14 cellular contexts compared by ENCODE assay signal in genomic region chr2:165238295-165238694, GRCh38. TPM values are rescaled to one million over a fixed set of nuclear protein-coding genes. Genes with fewer than 3 reads are reported as not detected.
DNase-seq lines count a peak whose midpoint lies in the region; ATAC-seq, FAIRE-seq and TF ChIP-seq lines count a peak whose summit lies in the region.
"Had no signal": no experiment of that assay in that cellular context is flagged by ENCODE, and none has a peak within 500 bp of the region (broad histone marks: within the 10 kb centered on the region; RNA-seq: fewer than 3 reads in every experiment).

No MANE protein-coding gene starts in this region.

- no peak overlapping the region for H3K9ac ChIP-seq in PC-3 (ENCODE audit: low read length)

- POLR2A ChIA-PET in activated CD4-positive, alpha-beta T cell treated with anti-CD3 and anti-CD28 coated beads, Interleukin-2, amount 10 ng/mL, durations not matched to agents 7 days and 5 days (lab: Charles Lee) = no interaction called here
- POLR2A ChIA-PET in PC-3 (lab: Charles Lee; ENCODE audit: unreplicated experiment) = no interaction called here

- DNase-seq in activated CD4-positive, alpha-beta T cell treated with anti-CD3 and anti-CD28 coated beads, Interleukin-2, amount 10 ng/mL, durations not matched to agents 7 days and 5 days = peak; percentile 32
- no peak for DNase-seq in activated CD4-positive, alpha-beta T cell treated with anti-CD3 and anti-CD28 coated beads, Interleukin-2, amount 50 U/mL, for 48 hours
- peak; percentile 37 for DNase-seq in PC-3
- peak; percentile 14 to 32 for DNase-seq in erythroblast (lab: John Stamatoyannopoulos, UW)
- peak; percentile 29 for DNase-seq in renal cortical epithelial cell (ENCODE audit: low read depth)
- DNase-seq in D721Med (ENCODE audit: insufficient read length, low spot score) = no peak
- no peak for DNase-seq in tibial artery
- no peak for DNase-seq in NCI-H446 (lab: John Stamatoyannopoulos, UW)
- DNase-seq: activated T-cell treated with anti-CD3 and anti-CD28 coated beads, Interleukin-2, amount 50 U/mL, for 72 hours; GF-D8; midbrain had no signal

- H3K4me3 ChIP-seq in PC-3 (ENCODE audit: low read length) (no peak overlapping the region), tibial artery (no peak overlapping the region)
- H3K4me3 ChIP-seq: prostate gland had no signal

- CTCF ChIA-PET in activated CD4-positive, alpha-beta T cell treated with anti-CD3 and anti-CD28 coated beads, Interleukin-2, amount 10 ng/mL, durations not matched to agents 7 days and 5 days (lab: Charles Lee) = no interaction called here
- CTCF ChIA-PET in PC-3 (lab: Charles Lee) = no interaction called here

- no peaks in the 10 kb centered on the region for H3K9me3 Mint-ChIP-seq in activated CD4-positive, alpha-beta T cell treated with anti-CD3 and anti-CD28 coated beads, Interleukin-2, amount 10 ng/mL, durations not matched to agents 7 days and 5 days
- H3K9me3 Mint-ChIP-seq: activated T-cell treated with anti-CD3 and anti-CD28 coated beads, Interleukin-2, amount 50 U/mL, for 72 hours; central memory CD8-positive, alpha-beta T cell had no signal

- H3K36me3 ChIP-seq in PC-3 (ENCODE audit: low read depth, low read length) (no peaks in the 10 kb centered on the region), tibial artery (no peaks in the 10 kb centered on the region)
- H3K36me3 ChIP-seq: prostate gland had no signal

- H2AFZ ChIP-seq in PC-3 (ENCODE audit: low read length) = no peak overlapping the region

- H3K27ac ChIP-seq in PC-3 (ENCODE audit: low read length) (no peak overlapping the region), tibial artery (no peak overlapping the region)
- H3K27ac ChIP-seq: prostate gland, VCaP had no signal

- no peaks in the 10 kb centered on the region for H3K79me2 ChIP-seq in PC-3 (ENCODE audit: low read length)

- H3K4me1 ChIP-seq in PC-3 (ENCODE audit: insufficient read depth, low read length) = no peaks in the 10 kb centered on the region
- H3K4me1 ChIP-seq in tibial artery = no peaks in the 10 kb centered on the region
- H3K4me1 ChIP-seq: prostate gland had no signal

- no peak overlapping the region for H3K4me3 Mint-ChIP-seq in activated CD4-positive, alpha-beta T cell treated with anti-CD3 and anti-CD28 coated beads, Interleukin-2, amount 10 ng/mL, durations not matched to agents 7 days and 5 days
- H3K4me3 Mint-ChIP-seq: activated T-cell treated with anti-CD3 and anti-CD28 coated beads, Interleukin-2, amount 50 U/mL, for 72 hours; central memory CD8-positive, alpha-beta T cell had no signal

- H3F3A ChIP-seq in PC-3 (ENCODE audit: low read length, unreplicated experiment) = no peaks in the 10 kb centered on the region

- no peak for TF ChIP-seq POLR2A in erythroblast (IDR thresholded peaks at IDR 0.05; ENCODE audit: low read length)

- TF ChIP-seq CTCF in PC-3 (conservative IDR thresholded peaks at IDR 0.05; ENCODE audit: low read depth, low read length) = no peak
- TF ChIP-seq CTCF in D721Med (IDR thresholded peaks at IDR 0.05; ENCODE audit: insufficient read depth, missing control alignments) = no peak
- TF ChIP-seq CTCF in tibial artery (IDR thresholded peaks at IDR 0.05) = no peak

- H3K9me3 ChIP-seq in PC-3 (ENCODE audit: low read length) (no peaks in the 10 kb centered on the region), tibial artery (no peaks in the 10 kb centered on the region)
- H3K9me3 ChIP-seq: prostate gland had no signal

- H3K27me3 ChIP-seq in PC-3 (ENCODE audit: low read length) (no peaks in the 10 kb centered on the region), tibial artery (no peaks in the 10 kb centered on the region)

- no peaks in the 10 kb centered on the region for H3K27me3 Mint-ChIP-seq in activated CD4-positive, alpha-beta T cell treated with anti-CD3 and anti-CD28 coated beads, Interleukin-2, amount 10 ng/mL, durations not matched to agents 7 days and 5 days
- H3K27me3 Mint-ChIP-seq: central memory CD8-positive, alpha-beta T cell had no signal

- no peak overlapping the region for H3K27ac Mint-ChIP-seq in activated CD4-positive, alpha-beta T cell treated with anti-CD3 and anti-CD28 coated beads, Interleukin-2, amount 10 ng/mL, durations not matched to agents 7 days and 5 days
- H3K27ac Mint-ChIP-seq: activated T-cell treated with anti-CD3 and anti-CD28 coated beads, Interleukin-2, amount 50 U/mL, for 72 hours had no signal

- no peaks in the 10 kb centered on the region for H4K20me1 ChIP-seq in PC-3 (ENCODE audit: low read length)

- no peaks in the 10 kb centered on the region for H3K9me2 ChIP-seq in PC-3 (replicated peaks; ENCODE audit: low read length)

- H3K4me2 ChIP-seq in PC-3 (ENCODE audit: low read length) = no peak overlapping the region

- BruUV-seq in PC-3 (replicated peaks; lab: Mats Ljungman, UMichigan) = no TSS peak

- no peak for FAIRE-seq in D721Med (lab: Jason Lieb, UNC)

- intact Hi-C loops in PC-3 (cut with micrococcal nuclease) = loop anchor here (2.0 kb wide), 2 partner anchors 163 to 541 kb away; no protein-coding TSS in a partner anchor
- intact Hi-C loops in tibial artery (cut with DNase I; ENCODE audit: low total_unique reads) = loop anchor here (2.0 kb wide), 1 partner anchor 55 kb away; no protein-coding TSS in a partner anchor

- H3K4me1 Mint-ChIP-seq in activated CD4-positive, alpha-beta T cell treated with anti-CD3 and anti-CD28 coated beads, Interleukin-2, amount 10 ng/mL, durations not matched to agents 7 days and 5 days = no peaks in the 10 kb centered on the region
- H3K4me1 Mint-ChIP-seq: central memory CD8-positive, alpha-beta T cell had no signal

- H3K36me3 Mint-ChIP-seq in activated CD4-positive, alpha-beta T cell treated with anti-CD3 and anti-CD28 coated beads, Interleukin-2, amount 10 ng/mL, durations not matched to agents 7 days and 5 days (ENCODE audit: low read depth) = no peaks in the 10 kb centered on the region

- ATAC-seq in PC-3 = no peak
- ATAC-seq: activated T-cell treated with anti-CD3 and anti-CD28 coated beads, Interleukin-2, amount 50 U/mL, for 72 hours had no signal

RNA-seq across cellular contexts. Expression of gene SCN2A, which starts 0.9 kb away (rescaled TPM):
- total RNA-seq in activated CD4-positive, alpha-beta T cell treated with anti-CD3 and anti-CD28 coated beads, Interleukin-2, amount 10 ng/mL, durations not matched to agents 7 days and 5 days = under 1 TPM in 1 of 2 experiments, not detected in 1; 0.02 TPM
- total RNA-seq in PC-3 (2014; rRNA removed) = 0.07 and 0.46 TPM in 2 replicates
- total RNA-seq in renal cortical epithelial cell = 0.35 and 15.1 TPM in 2 replicates

RNA-seq across cellular contexts. Expression of gene SCN3A, which starts 34.4 kb away (rescaled TPM):
- not detected for total RNA-seq in activated CD4-positive, alpha-beta T cell treated with anti-CD3 and anti-CD28 coated beads, Interleukin-2, amount 10 ng/mL, durations not matched to agents 7 days and 5 days
- total RNA-seq in PC-3 (2014; rRNA removed) = 0.07 and 0.12 TPM in 2 replicates
- 1.6 and 23.8 TPM in 2 replicates for total RNA-seq in renal cortical epithelial cell

Comparison
In these comparisons a context has a peak if more than half of its experiments do, and no peak if none do; other contexts are left out.
1. DNase-seq: peak in activated CD4-positive, alpha-beta T cell treated with anti-CD3 and anti-CD28 coated beads, Interleukin-2, amount 10 ng/mL, durations not matched to agents 7 days and 5 days (single experiment), PC-3 (single experiment), erythroblast (2 of 2) and renal cortical epithelial cell (single experiment); none in activated CD4-positive, alpha-beta T cell treated with anti-CD3 and anti-CD28 coated beads, Interleukin-2, amount 50 U/mL, for 48 hours (0 of 2), D721Med (single experiment), tibial artery (0 of 2) and NCI-H446 (0 of 2).